8 cellular contexts compared by ENCODE assay signal in the genomic region with DNA sequence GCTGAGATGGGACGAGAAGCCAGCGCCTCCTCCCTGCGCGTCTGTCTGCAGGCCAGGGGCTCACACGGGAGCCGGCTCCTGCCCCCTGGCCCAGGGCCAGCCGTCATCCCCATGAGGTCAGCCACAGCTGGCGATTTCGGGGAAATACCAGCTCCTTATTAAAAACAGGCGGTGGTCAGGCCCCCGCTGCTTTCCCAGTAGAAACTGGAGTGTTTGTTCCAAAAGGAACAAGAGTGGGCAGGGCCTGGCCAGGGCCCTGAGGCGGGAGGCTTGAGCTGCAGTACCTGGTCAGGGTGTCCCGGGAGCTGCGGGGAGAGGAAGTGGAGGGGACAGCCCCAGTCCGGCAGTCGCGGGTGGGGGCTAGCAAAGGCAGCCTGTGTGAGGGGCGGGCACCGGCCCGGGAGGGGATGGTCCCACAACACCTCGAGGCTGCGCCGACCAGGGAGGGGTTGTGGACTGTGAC. TPM values are rescaled to one million over a fixed set of nuclear protein-coding genes. Genes with fewer than 3 reads are reported as not detected.
DNase-seq lines count a peak whose midpoint lies in the region; ATAC-seq and TF ChIP-seq lines count a peak whose summit lies in the region.

No MANE protein-coding gene starts in this region.

- H3K4me2 ChIP-seq in H9 (ENCODE audit: insufficient read depth, insufficient read length, low read length) (peak overlapping the region; percentile 1), PC-3 (ENCODE audit: low read length) (peak overlapping the region; percentile 87)

- H3K14ac ChIP-seq in H9 (ENCODE audit: insufficient read depth, low read length), result peak overlapping the region; percentile 41

- in situ Hi-C loops in KBM-7 (cut with MboI; ENCODE audit: low pct_unique_long_range_greater_than_20kb, low sequenced_read_pairs), result no loop called here

- ATAC-seq in PC-3 (peak; percentile 66), upper lobe of right lung (peak; percentile 85)

- H2BK15ac ChIP-seq in H9 (ENCODE audit: low read depth, low read length), result no peak overlapping the region

- intact Hi-C loops in PC-3 (cut with micrococcal nuclease) (no loop called here), upper lobe of right lung (cut with DNase I) (no loop called here)

- H3K79me2 ChIP-seq in H9 (ENCODE audit: insufficient read depth, low read length), result no peaks in the 10 kb centered on the region
- no peaks in the 10 kb centered on the region for H3K79me2 ChIP-seq in PC-3 (ENCODE audit: low read length)

- peaks cover 14 to 24% of the 10 kb centered on the region in 2 experiments for H3K4me1 Mint-ChIP-seq in H9
- H3K4me1 Mint-ChIP-seq in endodermal cell, result peaks cover 20% of the 10 kb centered on the region
- peaks cover 46% of the 10 kb centered on the region for H3K4me1 Mint-ChIP-seq in mesothelial cell of epicardium

- no peaks in the 10 kb centered on the region for H3K9me2 ChIP-seq in PC-3 (replicated peaks; ENCODE audit: low read length)

- TF ChIP-seq CTCF in H9 (conservative IDR thresholded peaks at IDR 0.05) (no peak), PC-3 (conservative IDR thresholded peaks at IDR 0.05; ENCODE audit: low read depth, low read length) (no peak), endodermal cell (conservative IDR thresholded peaks at IDR 0.05) (no peak), mesothelial cell of epicardium (IDR thresholded peaks at IDR 0.05; ENCODE audit: unreplicated experiment) (no peak), upper lobe of right lung (IDR thresholded peaks at IDR 0.05) (no peak)

- no peak overlapping the region for H3T11ph ChIP-seq in H9 (ENCODE audit: low read length)

- no peak overlapping the region for H3K23ac ChIP-seq in H9 (ENCODE audit: insufficient read length, low read depth, low read length)

- H3K27ac ChIP-seq in H9 (ENCODE audit: insufficient read length, low read depth, low read length) (no peak overlapping the region), PC-3 (ENCODE audit: low read length) (peak overlapping the region; percentile 7; the same call in 1 of the 2 replicates), endodermal cell (ENCODE audit: low read depth, low read length) (peak overlapping the region; percentile 47), upper lobe of right lung (peak overlapping the region; percentile 82)

- peaks cover 2 to 13% (median 3%) of the 10 kb centered on the region in 3 experiments; a peak in 4 of 7 replicates for H3K36me3 Mint-ChIP-seq in H9 (ENCODE audit: insufficient read depth in 1 of 3, low read depth in 3 of 3)
- peaks cover 3% of the 10 kb centered on the region for H3K36me3 Mint-ChIP-seq in endodermal cell (ENCODE audit: low read depth)
- peaks cover 17% of the 10 kb centered on the region for H3K36me3 Mint-ChIP-seq in mesothelial cell of epicardium

- H2BK120ac ChIP-seq in H9 (ENCODE audit: low read depth, low read length, poor library complexity, severe bottlenecking), result no peak overlapping the region

- H3K56ac ChIP-seq in H9 (ENCODE audit: insufficient read length, low read depth, low read length), result no peak overlapping the region

- H3K36me3 ChIP-seq in PC-3 (ENCODE audit: low read depth, low read length) (no peaks in the 10 kb centered on the region), endodermal cell (ENCODE audit: control insufficient read depth, insufficient read depth, low read length) (no peaks in the 10 kb centered on the region), upper lobe of right lung (no peaks in the 10 kb centered on the region)

- H3K4me3 ChIP-seq in PC-3 (ENCODE audit: low read length), result peak overlapping the region; percentile 68
- H3K4me3 ChIP-seq in endodermal cell (ENCODE audit: low read length), result no peak overlapping the region
- peak overlapping the region; percentile 51 for H3K4me3 ChIP-seq in upper lobe of right lung

- H2BK20ac ChIP-seq in H9 (ENCODE audit: low read depth, low read length, poor library complexity, severe bottlenecking), result no peak overlapping the region

- H3K9me3 Mint-ChIP-seq in H9, result peaks cover 18 to 20% of the 10 kb centered on the region in 2 experiments
- H3K9me3 Mint-ChIP-seq in endodermal cell, result peaks cover 27% of the 10 kb centered on the region
- peaks cover 30% of the 10 kb centered on the region for H3K9me3 Mint-ChIP-seq in mesothelial cell of epicardium

- CTCF ChIA-PET in PC-3 (lab: Charles Lee), result interaction anchor here (0.6 to 1.1 kb wide), 5 partner anchors 49 to 1347 kb away, joined by 3 to 6 read pairs (median 3); no protein-coding TSS in a partner anchor

- POLR2A ChIA-PET in PC-3 (lab: Charles Lee; ENCODE audit: unreplicated experiment), result interaction anchor here (0.6 kb wide), 1 partner anchor 181 kb away, joined by 4 read pairs; no protein-coding TSS in a partner anchor

- H3K4me1 ChIP-seq in H9 (ENCODE audit: insufficient read depth, low read length), result 0 out of 2 replicates have a peak, but pooled peaks cover 2% of the 10 kb centered on the region
- peaks cover 13% of the 10 kb centered on the region for H3K4me1 ChIP-seq in PC-3 (ENCODE audit: insufficient read depth, low read length)
- no peaks in the 10 kb centered on the region for H3K4me1 ChIP-seq in endodermal cell (ENCODE audit: control insufficient read depth, insufficient read depth, low read length)
- peaks cover 12% of the 10 kb centered on the region for H3K4me1 ChIP-seq in upper lobe of right lung

- no peak overlapping the region for H3K18ac ChIP-seq in H9 (ENCODE audit: insufficient read length, low read depth, low read length)

- TSS peak; percentile 80 for BruUV-seq in PC-3 (replicated peaks; lab: Mats Ljungman, UMichigan)

- H2BK5ac ChIP-seq in H9 (ENCODE audit: insufficient read length, low read length), result no peak overlapping the region

- H3K4me3 Mint-ChIP-seq in H9 (peak overlapping the region in 1 of 2 experiments; percentile 42; a peak in 2 of 5 replicates), endodermal cell (peak overlapping the region; percentile 57), mesothelial cell of epicardium (peak overlapping the region; percentile 74)

- no peaks in the 10 kb centered on the region for H3K79me1 ChIP-seq in H9 (ENCODE audit: insufficient read depth, low read depth, low read length, poor library complexity, severe bottlenecking)

- peaks cover 12% of the 10 kb centered on the region for H3K27me3 Mint-ChIP-seq in H9 (ENCODE audit: low read depth)
- H3K27me3 Mint-ChIP-seq in endodermal cell (ENCODE audit: insufficient read depth), result peaks cover 5% of the 10 kb centered on the region
- no peaks in the 10 kb centered on the region for H3K27me3 Mint-ChIP-seq in mesothelial cell of epicardium (ENCODE audit: low read depth)

- no peak overlapping the region for H3K4ac ChIP-seq in H9 (ENCODE audit: low read depth, low read length)

- WGBS in H9 (ENCODE audit: extremely low coverage, insufficient read length, low lambda C conversion rate), result no CpG with 5 or more reads among the region's 23 CpGs
- 61 to 81% methylated on average over 17 to 23 of the region's 23 CpGs for WGBS in endodermal cell (ENCODE audit: insufficient coverage in 1 of 2, insufficient read length in 1 of 2), 2 experiments

- H3K27ac Mint-ChIP-seq in H9 (no peak overlapping the region; a peak in 1 of 7 replicates), endodermal cell (peak overlapping the region; percentile 80), mesothelial cell of epicardium (peak overlapping the region; percentile 96)

- no peak overlapping the region for H2AK5ac ChIP-seq in H9 (ENCODE audit: insufficient read length, low read length)

- no peak overlapping the region for H3K9ac ChIP-seq in H9 (ENCODE audit: extremely low read depth, insufficient read length, low read length)
- H3K9ac ChIP-seq in PC-3 (ENCODE audit: low read length), result peak overlapping the region; percentile 78
- H3K9ac ChIP-seq in endodermal cell (ENCODE audit: extremely low read depth, low read length, poor library complexity, severe bottlenecking), result no peak overlapping the region

- H4K5ac ChIP-seq in H9 (ENCODE audit: insufficient read length, low read depth, low read length), result no peak overlapping the region

- peaks cover 6% of the 10 kb centered on the region for H3K23me2 ChIP-seq in H9 (ENCODE audit: insufficient read length, low read depth, low read length, poor library complexity, severe bottlenecking)

- no peak overlapping the region for H4K91ac ChIP-seq in H9 (ENCODE audit: insufficient read length, low read depth, low read length)

- DNase-seq in GM03348 (ENCODE audit: low spot score) (peak; percentile 88), H9 (peak; percentile 64), PC-3 (peak; percentile 25), endodermal cell (no peak), mesothelial cell of epicardium (ENCODE audit: low spot score in 2 of 2, unreplicated experiment in 2 of 2) (peak in 1 of 2 experiments; percentile 51), upper lobe of right lung (peak; percentile 90), NK-92 (lab: John Stamatoyannopoulos, UW; ENCODE audit: unreplicated experiment) (no peak), KBM-7 (no peak)

- no peak overlapping the region for H2AFZ ChIP-seq in H9 (ENCODE audit: low read length)
- peak overlapping the region; percentile 97 for H2AFZ ChIP-seq in PC-3 (ENCODE audit: low read length)

- no peaks in the 10 kb centered on the region for H3F3A ChIP-seq in PC-3 (ENCODE audit: low read length, unreplicated experiment)

- H3K9me3 ChIP-seq in H9 (ENCODE audit: control insufficient read depth, low read depth, low read length) (no peaks in the 10 kb centered on the region), PC-3 (ENCODE audit: low read length) (0 out of 2 replicates have a peak, but pooled peaks cover 7% of the 10 kb centered on the region), endodermal cell (ENCODE audit: control insufficient read depth, low read length) (peaks cover 28% of the 10 kb centered on the region), upper lobe of right lung (peaks cover 7% of the 10 kb centered on the region)

- no peak overlapping the region for H2BK12ac ChIP-seq in H9 (ENCODE audit: insufficient read length, low read depth, low read length)

- no peaks in the 10 kb centered on the region for H3K27me3 ChIP-seq in H9 (ENCODE audit: insufficient read depth, low read length)
- no peaks in the 10 kb centered on the region for H3K27me3 ChIP-seq in PC-3 (ENCODE audit: low read length)
- H3K27me3 ChIP-seq in endodermal cell (ENCODE audit: control insufficient read depth, insufficient read depth, low read length, poor library complexity, severe bottlenecking), result no peaks in the 10 kb centered on the region
- no peaks in the 10 kb centered on the region for H3K27me3 ChIP-seq in upper lobe of right lung

- H4K20me1 ChIP-seq in H9 (ENCODE audit: control insufficient read depth, insufficient read depth, insufficient read length) (no peaks in the 10 kb centered on the region), PC-3 (ENCODE audit: low read length) (no peaks in the 10 kb centered on the region)

- no peak overlapping the region for H4K8ac ChIP-seq in H9 (replicated peaks; ENCODE audit: insufficient read length, low read depth, low read length)

RNA-seq across cellular contexts. Expression of gene MYL3, which starts 17.8 kb away (rescaled TPM):
- total RNA-seq in H9 (2021) (0.24 TPM in 2 replicates), PC-3 (2014; rRNA removed) (not detected in 2 replicates), endodermal cell (1 to 10 TPM; 1.6 to 2.3 TPM), mesothelial cell of epicardium (5.2 to 6.8 TPM (median 5.3 TPM) in 3 replicates), upper lobe of right lung (3.8 TPM)
- 1.4 TPM for polyA plus RNA-seq in endodermal cell (2013, experiment 1 of 2)
- 0.70 TPM for polyA plus RNA-seq in endodermal cell (2013, experiment 2 of 2)

RNA-seq across cellular contexts. Expression of gene PTH1R, which starts 32.1 kb away (rescaled TPM):
- total RNA-seq in H9 (2021) (0.99 and 1.0 TPM in 2 replicates), PC-3 (2014; rRNA removed) (not detected in 2 replicates), endodermal cell (1 to 10 TPM in 1 of 2 donors, under 1 TPM in 1; 0.69 to 4.8 TPM), mesothelial cell of epicardium (34.3 to 38.0 TPM (median 36.4 TPM) in 3 replicates), upper lobe of right lung (14.9 TPM)
- 5.2 TPM for polyA plus RNA-seq in endodermal cell (2013, experiment 1 of 2)
- polyA plus RNA-seq in endodermal cell (2013, experiment 2 of 2), result 4.3 TPM

Comparison
In these comparisons a context has a peak if more than half of its experiments do, and no peak if none do; other contexts are left out.
1. DNase-seq: peak in GM03348 (single experiment), H9 (single experiment), PC-3 (single experiment) and upper lobe of right lung (single experiment); none in endodermal cell (single experiment), NK-92 (single experiment) and KBM-7 (single experiment).
2. H3K27ac Mint-ChIP-seq: peak in endodermal cell (single experiment) and mesothelial cell of epicardium (single experiment); none in H9 (0 of 3).